8 cellular contexts compared by ENCODE assay signal in genomic region chr14:49461529-49462401, GRCh38.
DNase-seq lines count a peak whose midpoint lies in the region.

No MANE protein-coding gene starts in this region.

- no peaks in the 10 kb centered on the region for H3F3A ChIP-seq in GM23248 (ENCODE audit: insufficient read depth)

- no peaks in the 10 kb centered on the region for H3K79me2 ChIP-seq in GM23248 (ENCODE audit: insufficient read depth)

- no peaks in the 10 kb centered on the region for H4K20me1 ChIP-seq in GM23248 (ENCODE audit: insufficient read depth)

- no peak overlapping the region for H3K4me2 ChIP-seq in GM23248 (ENCODE audit: unreplicated experiment)

- no peak overlapping the region for H2AFZ ChIP-seq in GM23248

- H3K9ac ChIP-seq in GM23248: no peak overlapping the region
- no peak overlapping the region for H3K9ac ChIP-seq in adipocyte (ENCODE audit: low read length)

- no peaks in the 10 kb centered on the region for H3K9me3 ChIP-seq in GM23248 (ENCODE audit: low read depth)
- H3K9me3 ChIP-seq in adipocyte (ENCODE audit: control insufficient read depth, low read length): no peaks in the 10 kb centered on the region

- 2 to 6% methylated on average over 2 of the region's 2 CpGs for WGBS in GM23248 (ENCODE audit: low coverage in 1 of 2, low lambda C conversion rate in 2 of 2, missing lambda C conversion rate in 2 of 2), 2 experiments

- in situ Hi-C loops in GM23248 (cut with MboI): no loop called here

- H3K4me1 ChIP-seq in GM23248 (ENCODE audit: insufficient read depth) (no peaks in the 10 kb centered on the region), adipocyte (ENCODE audit: control insufficient read depth, insufficient read depth, low read length) (no peaks in the 10 kb centered on the region)

- no peak overlapping the region for H3K27ac ChIP-seq in GM23248

- no peaks in the 10 kb centered on the region for H3K9me2 ChIP-seq in GM23248 (ENCODE audit: insufficient read depth)

- H3K27me3 ChIP-seq in GM23248 (replicated peaks; ENCODE audit: insufficient read depth): peaks cover 20% of the 10 kb centered on the region
- H3K27me3 ChIP-seq in adipocyte (replicated peaks; ENCODE audit: control insufficient read depth, insufficient read depth, low read length): peaks cover 12% of the 10 kb centered on the region

- H3K4me3 ChIP-seq in GM23248 (no peak overlapping the region), adipocyte (ENCODE audit: low read length) (no peak overlapping the region)

- no peaks in the 10 kb centered on the region for H3K36me3 ChIP-seq in GM23248 (ENCODE audit: low read depth)
- H3K36me3 ChIP-seq in adipocyte (ENCODE audit: control insufficient read depth, insufficient read depth, low read length, severe bottlenecking): no peaks in the 10 kb centered on the region

- DNase-seq in NCI-H1436 (lab: John Stamatoyannopoulos, UW) (peak; percentile 61), NCI-H1436 treated with DMSO at 0.1 percent for 48 hours (lab: John Stamatoyannopoulos, UW) (no peak), GM23248 (peak; percentile 84), Kasumi-1 (lab: John Stamatoyannopoulos, UW) (peak; percentile 81 to 92), SHP77 (lab: John Stamatoyannopoulos, UW) (peak; percentile 65 to 67), adipocyte (ENCODE audit: low read depth) (peak; percentile 85), iPS DF 4.7 (ENCODE audit: extremely low read depth, low spot score) (peak; percentile 36)
- DNase-seq in stimulated activated CD4-positive, alpha-beta T cell treated with anti-CD3 and anti-CD28 coated beads, Interleukin-1b, Interleukin-23, amount 100 ng/mL, for 48 hours: peak; percentile 38
